Comparison of ENCODE assay signal across 14 cellular contexts in the genomic region with DNA sequence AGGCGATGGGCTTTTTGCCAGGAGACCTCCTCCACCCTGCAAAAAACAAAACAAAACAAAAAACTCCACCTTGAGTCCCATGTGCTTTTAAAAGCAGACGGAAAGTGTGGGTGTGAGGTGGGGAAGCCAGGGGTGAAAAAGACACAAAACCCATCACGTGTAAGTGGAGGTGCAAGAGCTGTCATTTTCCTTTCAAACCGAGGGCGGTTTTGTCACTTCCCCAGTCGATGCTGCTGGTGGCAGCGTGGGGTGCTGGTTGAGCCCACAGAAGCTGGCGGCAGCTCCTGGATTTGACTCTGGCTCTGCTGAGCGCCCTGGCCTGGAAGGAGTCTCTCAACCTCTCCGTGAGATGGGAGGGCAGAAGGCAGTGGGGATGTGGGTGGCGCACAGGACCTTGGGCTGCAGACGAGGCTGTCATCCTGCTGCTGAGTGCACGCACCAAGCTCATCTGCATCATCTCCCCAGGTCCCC.
DNase-seq lines count a peak whose midpoint lies in the region; ATAC-seq and FAIRE-seq lines count a peak whose summit lies in the region.
"Had no signal": no experiment of that assay in that cellular context is flagged by ENCODE, and none has a peak within 500 bp of the region (broad histone marks: within the 10 kb centered on the region; RNA-seq: fewer than 3 reads in every experiment).

No MANE protein-coding gene starts in this region.

- intact Hi-C loops in head of caudate nucleus (cut with DNase I), result no loop called here

- no peaks in the 10 kb centered on the region for H3K36me3 ChIP-seq in MG63

- H3K27me3 ChIP-seq in MG63, result no peaks in the 10 kb centered on the region

- peak in 1 of 2 donors; percentile 59 for ATAC-seq in activated T-cell treated with anti-CD3 and anti-CD28 coated beads, Interleukin-2, amount 50 U/mL, for 72 hours (replicated peaks in 1 of 2)

- H3K27ac Mint-ChIP-seq in activated T-cell treated with anti-CD3 and anti-CD28 coated beads, Interleukin-2, amount 50 U/mL, for 72 hours, result no peak overlapping the region
- H3K27ac Mint-ChIP-seq: B cell had no signal

- no peaks in the 10 kb centered on the region for H3K4me1 Mint-ChIP-seq in activated T-cell treated with anti-CD3 and anti-CD28 coated beads, Interleukin-2, amount 50 U/mL, for 72 hours (ENCODE audit: low read depth)
- H3K4me1 Mint-ChIP-seq: B cell had no signal

- FAIRE-seq in HTR-8/SVneo (lab: Jason Lieb, UNC), result no peak
- FAIRE-seq: astrocyte had no signal

- H3K27me3 Mint-ChIP-seq in activated T-cell treated with anti-CD3 and anti-CD28 coated beads, Interleukin-2, amount 50 U/mL, for 72 hours (ENCODE audit: low read depth), result no peaks in the 10 kb centered on the region
- H3K27me3 Mint-ChIP-seq: B cell had no signal

- DNase-seq in activated T-cell treated with anti-CD3 and anti-CD28 coated beads, Interleukin-2, amount 50 U/mL, for 72 hours, result peak in 1 of 2 donors; percentile 7
- DNase-seq in activated T-cell treated with anti-CD3 and anti-CD28 coated beads, Interleukin-2, amount 50 U/mL, for 48 hours, result no peak
- DNase-seq in NCI-H2107 (lab: John Stamatoyannopoulos, UW), result peak; percentile 35
- DNase-seq in head of caudate nucleus, result peak in 40 of 42 donors; percentile 33 to 92 (median 68)
- DNase-seq in substantia nigra (lab: John Stamatoyannopoulos, UW), result peak in 2 of 49 donors; percentile 35 to 57
- DNase-seq in MG63, result no peak
- no peak for DNase-seq in HTR-8/SVneo (ENCODE audit: insufficient read length, low spot score)
- no peak for DNase-seq in stimulated activated naive CD4-positive, alpha-beta T cell (lab: John Stamatoyannopoulos, UW)
- DNase-seq: kidney glomerular epithelial cell, PC-3, T1000 had no signal

- H3K36me3 Mint-ChIP-seq in activated T-cell treated with anti-CD3 and anti-CD28 coated beads, Interleukin-2, amount 50 U/mL, for 72 hours (ENCODE audit: insufficient read depth in 2 of 2), result no peaks in the 10 kb centered on the region

- H3K4me3 Mint-ChIP-seq in activated T-cell treated with anti-CD3 and anti-CD28 coated beads, Interleukin-2, amount 50 U/mL, for 72 hours, result peak overlapping the region; percentile 24 to 55
- H3K4me3 Mint-ChIP-seq: B cell had no signal

- peak overlapping the region; percentile 96 for H3K27ac ChIP-seq in substantia nigra (ENCODE audit: low read depth, low read length, poor library complexity, severe bottlenecking)

- H3K9me3 Mint-ChIP-seq in activated T-cell treated with anti-CD3 and anti-CD28 coated beads, Interleukin-2, amount 50 U/mL, for 72 hours, result peaks cover 3 to 7% of the 10 kb centered on the region in 2 donors

- H3K9me3 ChIP-seq in MG63, result no peaks in the 10 kb centered on the region

- H3K4me3 ChIP-seq in MG63, result no peak overlapping the region
- H3K4me3 ChIP-seq: smooth muscle cell had no signal

Comparison
In these comparisons a context has a peak if more than half of its experiments do, and no peak if none do; other contexts are left out.
1. DNase-seq: peak in NCI-H2107 (single experiment) and head of caudate nucleus (40 of 42); none in activated T-cell treated with anti-CD3 and anti-CD28 coated beads, Interleukin-2, amount 50 U/mL, for 48 hours (0 of 2), MG63 (single experiment), HTR-8/SVneo (single experiment) and stimulated activated naive CD4-positive, alpha-beta T cell (0 of 6).